1 cellular context compared by ENCODE assay signal in the genomic region with DNA sequence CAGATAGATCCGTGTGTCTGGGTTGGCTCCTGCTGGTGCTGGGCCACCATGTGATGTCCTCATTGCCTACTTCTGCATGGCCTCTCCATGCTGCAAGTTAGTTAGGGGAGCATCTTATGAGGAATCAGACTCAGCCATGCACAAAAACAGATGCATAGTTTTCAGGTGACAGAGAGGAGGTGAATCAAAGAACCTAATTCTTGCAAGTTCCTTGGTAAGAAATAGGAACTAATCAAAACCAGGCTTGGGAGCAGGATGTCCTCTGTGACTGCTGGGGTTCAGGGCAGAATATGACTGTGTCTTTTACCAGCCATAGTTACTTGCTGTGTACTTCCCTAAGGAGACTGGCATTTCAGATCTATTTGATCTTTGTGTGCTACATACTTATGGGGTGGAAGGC.
TF ChIP-seq lines count a peak whose summit lies in the region.

No MANE protein-coding gene starts in this region.

TF ChIP-seq in GM12878, 131 proteins besides CTCF, POLR2A, EP300 and RAD21:
- TF ChIP-seq SRF (IDR thresholded peaks at IDR 0.05; ENCODE audit: low read depth in 2 of 2, low read length in 2 of 2) (no peak), YBX1 (IDR thresholded peaks at IDR 0.05) (no peak)
